In the genomic region with DNA sequence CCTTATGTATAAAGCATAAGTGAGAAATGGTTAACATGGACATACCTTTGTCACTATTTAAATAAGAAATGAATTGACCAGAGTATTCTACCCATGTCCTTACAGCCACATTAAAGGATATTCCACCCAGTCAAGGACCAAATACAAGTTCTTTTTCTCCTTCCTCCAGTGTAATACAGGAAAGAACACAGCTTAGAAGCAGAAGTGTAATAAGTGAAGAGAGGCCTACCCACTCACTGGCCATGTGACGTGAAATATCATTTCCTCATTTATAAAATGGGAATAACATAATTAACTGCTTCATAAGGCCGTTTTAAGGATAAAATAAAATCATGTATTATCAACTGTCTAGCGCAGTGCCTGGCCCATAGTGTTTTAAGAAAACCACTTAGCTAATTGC, we compare ENCODE assay signal across 16 cellular contexts.
"Had no signal": no experiment of that assay in that cellular context is flagged by ENCODE, and none has a peak within 500 bp of the region (broad histone marks: within the 10 kb centered on the region; RNA-seq: fewer than 3 reads in every experiment).

No MANE protein-coding gene starts in this region.

- H3K27me3 Mint-ChIP-seq: activated CD4-positive, alpha-beta memory T cell treated with anti-CD3 and anti-CD28 coated beads, Interleukin-2, amount 10 ng/mL, durations not matched to agents 7 days and 5 days; activated T-helper 17 cell treated with anti-CD3 and anti-CD28 coated beads, Interleukin-2, amount 50 U/mL, for 72 hours; stimulated activated naive B cell treated with anti-CD40 and anti-IgM and Interleukin-4, amounts not matched to agents 10 μg/mL and 1 μg/mL and 100 μg/mL, for 72 hours had no signal

- DNase-seq: activated CD4-positive, alpha-beta memory T cell treated with anti-CD3 and anti-CD28 coated beads, Interleukin-2, amount 10 ng/mL, durations not matched to agents 7 days and 5 days; activated CD4-positive, alpha-beta T cell treated with anti-CD3 and anti-CD28 coated beads for 48 hours; activated CD4-positive, CD25-positive, alpha-beta regulatory T cell; activated naive CD4-positive, alpha-beta T cell; activated naive CD8-positive, alpha-beta T cell treated with anti-CD3 and anti-CD28 coated beads, Interleukin-2, amount 10 ng/mL, durations not matched to agents 7 days and 5 days; activated T-cell treated with anti-CD3 and anti-CD28 coated beads, Interleukin-2, amount 50 U/mL, for 1 hour; amygdala; body of pancreas; head of caudate nucleus; left ventricle myocardium superior; mesenchymal stem cell; natural killer cell; pancreas; stimulated activated naive B cell treated with anti-CD40 and anti-IgM and Interleukin-4, amounts not matched to agents 10 μg/mL and 1 μg/mL and 100 μg/mL, for 72 hours; transverse colon had no signal

- H3K27ac Mint-ChIP-seq: activated CD4-positive, alpha-beta memory T cell treated with anti-CD3 and anti-CD28 coated beads, Interleukin-2, amount 10 ng/mL, durations not matched to agents 7 days and 5 days; activated naive CD8-positive, alpha-beta T cell treated with anti-CD3 and anti-CD28 coated beads, Interleukin-2, amount 10 ng/mL, durations not matched to agents 7 days and 5 days; activated T-helper 17 cell treated with anti-CD3 and anti-CD28 coated beads, Interleukin-2, amount 50 U/mL, for 72 hours; natural killer cell; stimulated activated naive B cell treated with anti-CD40 and anti-IgM and Interleukin-4, amounts not matched to agents 10 μg/mL and 1 μg/mL and 100 μg/mL, for 72 hours had no signal

- H3K9me3 ChIP-seq: body of pancreas, pancreas, transverse colon had no signal

- H3K4me1 ChIP-seq: body of pancreas had no signal

- H3K9me3 Mint-ChIP-seq: activated CD4-positive, alpha-beta memory T cell treated with anti-CD3 and anti-CD28 coated beads, Interleukin-2, amount 10 ng/mL, durations not matched to agents 7 days and 5 days; activated naive CD8-positive, alpha-beta T cell treated with anti-CD3 and anti-CD28 coated beads, Interleukin-2, amount 10 ng/mL, durations not matched to agents 7 days and 5 days; activated T-helper 17 cell treated with anti-CD3 and anti-CD28 coated beads, Interleukin-2, amount 50 U/mL, for 72 hours; natural killer cell had no signal

- ATAC-seq: activated T-helper 17 cell treated with anti-CD3 and anti-CD28 coated beads, Interleukin-2, amount 50 U/mL, for 72 hours; body of pancreas; left ventricle myocardium superior; natural killer cell; stimulated activated naive B cell treated with anti-CD40 and anti-IgM and Interleukin-4, amounts not matched to agents 10 μg/mL and 1 μg/mL and 100 μg/mL, for 72 hours had no signal

- H3K4me3 Mint-ChIP-seq: activated CD4-positive, alpha-beta memory T cell treated with anti-CD3 and anti-CD28 coated beads, Interleukin-2, amount 10 ng/mL, durations not matched to agents 7 days and 5 days; activated naive CD8-positive, alpha-beta T cell treated with anti-CD3 and anti-CD28 coated beads, Interleukin-2, amount 10 ng/mL, durations not matched to agents 7 days and 5 days; activated T-helper 17 cell treated with anti-CD3 and anti-CD28 coated beads, Interleukin-2, amount 50 U/mL, for 72 hours; natural killer cell; stimulated activated naive B cell treated with anti-CD40 and anti-IgM and Interleukin-4, amounts not matched to agents 10 μg/mL and 1 μg/mL and 100 μg/mL, for 72 hours had no signal

- H3K36me3 Mint-ChIP-seq: activated naive CD8-positive, alpha-beta T cell treated with anti-CD3 and anti-CD28 coated beads, Interleukin-2, amount 10 ng/mL, durations not matched to agents 7 days and 5 days; natural killer cell; stimulated activated naive B cell treated with anti-CD40 and anti-IgM and Interleukin-4, amounts not matched to agents 10 μg/mL and 1 μg/mL and 100 μg/mL, for 72 hours had no signal

- H3K4me3 ChIP-seq: body of pancreas, pancreas, transverse colon had no signal

- H3K36me3 ChIP-seq: pancreas, transverse colon had no signal

- H3K4me1 Mint-ChIP-seq: activated CD4-positive, alpha-beta memory T cell treated with anti-CD3 and anti-CD28 coated beads, Interleukin-2, amount 10 ng/mL, durations not matched to agents 7 days and 5 days; activated naive CD8-positive, alpha-beta T cell treated with anti-CD3 and anti-CD28 coated beads, Interleukin-2, amount 10 ng/mL, durations not matched to agents 7 days and 5 days; activated T-helper 17 cell treated with anti-CD3 and anti-CD28 coated beads, Interleukin-2, amount 50 U/mL, for 72 hours; natural killer cell; stimulated activated naive B cell treated with anti-CD40 and anti-IgM and Interleukin-4, amounts not matched to agents 10 μg/mL and 1 μg/mL and 100 μg/mL, for 72 hours had no signal

- H3K27ac ChIP-seq: pancreas had no signal

- H3K27me3 ChIP-seq: body of pancreas, pancreas, transverse colon had no signal
